ENCODE assay signal across 34 cellular contexts in genomic region chr19:3518231-3518630, GRCh38. TPM values are rescaled to one million over a fixed set of nuclear protein-coding genes. Genes with fewer than 3 reads are reported as not detected.
A peak's percentile ranks its signal among the peaks of the same experiment; 100 is the strongest.
DNase-seq lines count a peak whose midpoint lies in the region; ATAC-seq, FAIRE-seq and TF ChIP-seq lines count a peak whose summit lies in the region.
"Had no signal": no experiment of that assay in that cellular context is flagged by ENCODE, and none has a peak within 500 bp of the region (broad histone marks: within the 10 kb centered on the region; RNA-seq: fewer than 3 reads in every experiment).

No MANE protein-coding gene starts in this region.

- no peaks in the 10 kb centered on the region for H3K27me3 ChIP-seq in HepG2 (ENCODE audit: control insufficient read depth in 1 of 2, insufficient read depth in 2 of 2, low read length in 2 of 2)
- H3K27me3 ChIP-seq: ascending aorta, cardiac muscle cell, esophagus muscularis mucosa, uterus had no signal

- no peak overlapping the region for H3K9ac ChIP-seq in HepG2 (ENCODE audit: insufficient read depth, low read depth, low read length)

- peaks cover 35% of the 10 kb centered on the region; the same call in 1 of the 2 replicates for H4K20me1 ChIP-seq in HepG2 (ENCODE audit: insufficient read depth, low read length)

- H3K27ac Mint-ChIP-seq in T-helper 17 cell: peak overlapping the region; percentile 24
- H3K27ac Mint-ChIP-seq: activated CD8-positive, alpha-beta T cell treated with anti-CD3 and anti-CD28 coated beads for 36 hours; activated naive CD8-positive, alpha-beta T cell treated with anti-CD3 and anti-CD28 coated beads, Interleukin-2, amount 10 ng/mL, durations not matched to agents 7 days and 5 days; natural killer cell; stimulated activated naive CD8-positive, alpha-beta T cell treated with anti-CD3 and anti-CD28 coated beads, Interleukin-15, Interleukin-2, amounts not matched to agents 100 ng/mL and 50 ng/mL, for 24 hours had no signal

- 0 out of 2 replicates have a peak overlapping the region, but pooled peaks have one; percentile 52 for H3K27ac ChIP-seq in 22Rv1
- no peak overlapping the region for H3K27ac ChIP-seq in HepG2 (ENCODE audit: extremely low read length, insufficient read depth, low read length)
- H3K27ac ChIP-seq: A549, ascending aorta, cardiac muscle cell, coronary artery, esophagus muscularis mucosa, thoracic aorta, uterus had no signal

- peaks cover 2% of the 10 kb centered on the region for H3K36me3 Mint-ChIP-seq in T-helper 17 cell (ENCODE audit: low read depth)
- H3K36me3 Mint-ChIP-seq: natural killer cell had no signal

- H3K9me3 ChIP-seq in T-helper 17 cell (ENCODE audit: control insufficient read depth, low read length, poor library complexity, severe bottlenecking): no peaks in the 10 kb centered on the region
- no peaks in the 10 kb centered on the region for H3K9me3 ChIP-seq in HepG2 (ENCODE audit: low read length)
- H3K9me3 ChIP-seq: A549, ascending aorta, Caco-2, esophagus muscularis mucosa, thoracic aorta, uterus had no signal

- H2AFZ ChIP-seq in HepG2 (ENCODE audit: low read length): no peak overlapping the region

- TF ChIP-seq EP300 in HepG2 (IDR thresholded peaks at IDR 0.05; ENCODE audit: low read depth in 2 of 2, low read length in 2 of 2) (no peak), HepG2 (CRISPR knock-in tag; IDR thresholded peaks at IDR 0.05; ENCODE audit: borderline replicate concordance) (no peak)

- 98% methylated on average over 10 of the region's 10 CpGs for WGBS in HepG2 (ENCODE audit: low lambda C conversion rate)

- H3K4me1 ChIP-seq in HepG2 (ENCODE audit: insufficient read depth, low read length): peaks cover 15% of the 10 kb centered on the region
- H3K4me1 ChIP-seq: ascending aorta, Caco-2, uterus had no signal

- no peak overlapping the region for H3K4me3 ChIP-seq in HepG2 (replicated peaks in 1 of 3; ENCODE audit: insufficient read depth in 1 of 3, low read depth in 2 of 3, low read length in 3 of 3)
- H3K4me3 ChIP-seq: A549, ascending aorta, cardiac muscle cell, coronary artery, esophagus muscularis mucosa, thoracic aorta, uterus had no signal

- TF ChIP-seq CTCF in 22Rv1 (IDR thresholded peaks at IDR 0.05) (no peak), HepG2 (CRISPR knock-in tag; IDR thresholded peaks at IDR 0.05) (no peak), omental fat pad (IDR thresholded peaks at IDR 0.05) (no peak)

- TF ChIP-seq RAD21 in HepG2 (CRISPR knock-in tag; IDR thresholded peaks at IDR 0.05): no peak

- intact Hi-C loops in HepG2 (cut with micrococcal nuclease; ENCODE audit: unreplicated experiment): no loop called here

- CTCF ChIA-PET in HepG2 (lab: Yijun Ruan, JAX; ENCODE audit: low intra/inter-chr PET ratio, low total read pairs): no interaction called here

- no peak overlapping the region for H3K4me2 ChIP-seq in HepG2 (ENCODE audit: low read depth, low read length)

- H3K4me1 Mint-ChIP-seq in T-helper 17 cell: peaks cover 25% of the 10 kb centered on the region

- peaks cover 47% of the 10 kb centered on the region for H3K79me2 ChIP-seq in HepG2 (ENCODE audit: insufficient read depth, low read length)

- H3K36me3 ChIP-seq in HepG2 (replicated peaks in 1 of 2; ENCODE audit: control insufficient read depth in 1 of 2, insufficient read depth in 2 of 2, low read length in 2 of 2): peaks cover 13 to 29% of the 10 kb centered on the region in 2 experiments; a peak in 4 of 5 replicates
- H3K36me3 ChIP-seq: cardiac muscle cell, uterus had no signal

- BruUV-seq in HepG2 (replicated peaks; lab: Mats Ljungman, UMichigan): no TSS peak

- FAIRE-seq in HepG2 (lab: Jason Lieb, UNC): no peak
- FAIRE-seq: A549, frontal cortex had no signal

- POLR2A ChIA-PET in HepG2 (lab: Yijun Ruan, JAX): no interaction called here

- DNase-seq in ELF-1 (ENCODE audit: low read depth, low spot score): peak; percentile 47
- DNase-seq in T-helper 17 cell: no peak
- no peak for DNase-seq in HepG2 (ENCODE audit: low spot score)
- DNase-seq in NCI-H2107 (lab: John Stamatoyannopoulos, UW): no peak
- DNase-seq in NCI-H187 treated with DMSO at 0.1 percent for 48 hours (lab: John Stamatoyannopoulos, UW): no peak
- DNase-seq in omental fat pad (ENCODE audit: low spot score): no peak
- DNase-seq: activated CD8-positive, alpha-beta T cell treated with anti-CD3 and anti-CD28 coated beads for 36 hours; activated effector memory CD4-positive, alpha-beta T cell treated with anti-CD3 and anti-CD28 coated beads, Interleukin-2, amount 50 U/mL, for 16 hours; activated naive CD8-positive, alpha-beta T cell treated with anti-CD3 and anti-CD28 coated beads, Interleukin-2, amount 10 ng/mL, durations not matched to agents 7 days and 5 days; AML-193; Caco-2; effector memory CD8-positive, alpha-beta T cell; GF-D8; islet precursor cell; left ventricle myocardium superior; natural killer cell; NCI-H1694; NCI-H69; RPMI8226; T-helper 1 cell; uterus had no signal

- TF ChIP-seq POLR2A in HepG2 (IDR thresholded peaks at IDR 0.05; ENCODE audit: insufficient read depth in 1 of 2, low read depth in 2 of 2, low read length in 2 of 2): no peak

- ATAC-seq in T-helper 17 cell (no peak), HepG2 (no peak), omental fat pad (ENCODE audit: low FRiP score) (no peak), GM18858 (IDR thresholded peaks at IDR 0.05; ENCODE audit: unreplicated experiment) (no peak)
- ATAC-seq: A549; activated CD8-positive, alpha-beta T cell treated with anti-CD3 and anti-CD28 coated beads for 36 hours; effector memory CD8-positive, alpha-beta T cell; HCT116; left ventricle myocardium superior; natural killer cell had no signal

- no peak overlapping the region for H3K4me3 Mint-ChIP-seq in T-helper 17 cell
- H3K4me3 Mint-ChIP-seq: activated CD8-positive, alpha-beta T cell treated with anti-CD3 and anti-CD28 coated beads for 36 hours; activated naive CD8-positive, alpha-beta T cell treated with anti-CD3 and anti-CD28 coated beads, Interleukin-2, amount 10 ng/mL, durations not matched to agents 7 days and 5 days; effector memory CD8-positive, alpha-beta T cell; natural killer cell; stimulated activated naive CD8-positive, alpha-beta T cell treated with anti-CD3 and anti-CD28 coated beads, Interleukin-15, Interleukin-2, amounts not matched to agents 100 ng/mL and 50 ng/mL, for 24 hours had no signal

- H3K27me3 Mint-ChIP-seq in T-helper 17 cell: no peaks in the 10 kb centered on the region
- H3K27me3 Mint-ChIP-seq: activated CD8-positive, alpha-beta T cell treated with anti-CD3 and anti-CD28 coated beads for 36 hours; activated naive CD8-positive, alpha-beta T cell treated with anti-CD3 and anti-CD28 coated beads, Interleukin-2, amount 10 ng/mL, durations not matched to agents 7 days and 5 days; effector memory CD8-positive, alpha-beta T cell; stimulated activated naive CD8-positive, alpha-beta T cell treated with anti-CD3 and anti-CD28 coated beads, Interleukin-15, Interleukin-2, amounts not matched to agents 100 ng/mL and 50 ng/mL, for 24 hours had no signal

- in situ Hi-C loops in HepG2 (cut with HindIII; ENCODE audit: extremely low pct_ligation_motif_present, low pct_unique_long_range_greater_than_20kb): no loop called here

RNA-seq across cellular contexts. Expression of gene FZR1, which starts 12.1 kb away (rescaled TPM):
- total RNA-seq in T-helper 17 cell (10 to 100 TPM; 95.0 to 96.6 TPM), HepG2 (2016; rRNA removed; fragmentation: Illumina TruSeq; extraction: Trizol) (18.3 and 29.0 TPM in 2 replicates), omental fat pad (10 to 100 TPM; 10.0 to 33.1 (median 15.3) TPM)
- total RNA-seq in HepG2 (2016; cell fraction: cytosol; rRNA removed; fragmentation: Illumina TruSeq; extraction: Trizol; ENCODE audit: low read depth): 7.3 and 8.3 TPM in 2 replicates
- total RNA-seq in HepG2 (2016; cell fraction: insoluble cytoplasmic fraction; rRNA removed; fragmentation: Illumina TruSeq; extraction: Trizol): 14.2 and 28.7 TPM in 2 replicates
- 11.9 and 12.1 TPM in 2 replicates for total RNA-seq in HepG2 (2016; cell fraction: membrane; rRNA removed; fragmentation: Illumina TruSeq; extraction: Trizol)
- total RNA-seq in HepG2 (2016; cell fraction: nucleus; rRNA removed; fragmentation: Illumina TruSeq; extraction: Trizol): 13.9 and 16.7 TPM in 2 replicates
- polyA plus RNA-seq in HepG2 (2011; rRNA removed): 30.8 and 39.2 TPM in 2 replicates
- 14.2 and 18.0 TPM in 2 replicates for polyA plus RNA-seq in HepG2 (2011; cell fraction: cytosol; rRNA removed)
- polyA plus RNA-seq in HepG2 (2011; cell fraction: nucleus; rRNA removed): 95.9 and 102 TPM in 2 replicates
- polyA plus RNA-seq in HepG2 (2012): 24.3 and 37.8 TPM in 2 replicates
- 1.6 and 2.9 TPM in 2 replicates for polyA plus RNA-seq in HepG2 (2016; cell fraction: cytosol; fragmentation: Illumina TruSeq; extraction: Trizol; ENCODE audit: low read depth)
- polyA plus RNA-seq in HepG2 (2016; cell fraction: insoluble cytoplasmic fraction; fragmentation: Illumina TruSeq; extraction: Trizol; ENCODE audit: low read depth): 17.3 and 26.9 TPM in 2 replicates
- 6.0 and 6.7 TPM in 2 replicates for polyA plus RNA-seq in HepG2 (2016; cell fraction: membrane; fragmentation: Illumina TruSeq; extraction: Trizol; ENCODE audit: low read depth)
- polyA plus RNA-seq in HepG2 (2016; cell fraction: nucleus; fragmentation: Illumina TruSeq; extraction: Trizol; ENCODE audit: insufficient read depth, low read depth): 52.3 and 54.5 TPM in 2 replicates
- 18.4 and 43.6 TPM in 2 replicates for polyA minus RNA-seq in HepG2 (2011; rRNA and poly(A)+ RNA removed; ENCODE audit: low replicate concordance)
- polyA minus RNA-seq in HepG2 (2011; cell fraction: cytosol; rRNA and poly(A)+ RNA removed): 15.1 and 16.5 TPM in 2 replicates
- polyA minus RNA-seq in HepG2 (2011; cell fraction: nucleus; rRNA and poly(A)+ RNA removed): 17.9 and 24.6 TPM in 2 replicates

RNA-seq across cellular contexts. Expression of gene DOHH, which starts 17.8 kb away (rescaled TPM):
- total RNA-seq in T-helper 17 cell (1 to 10 TPM; 4.1 to 5.2 TPM), HepG2 (2016; rRNA removed; fragmentation: Illumina TruSeq; extraction: Trizol) (10.3 and 13.7 TPM in 2 replicates), omental fat pad (10 to 100 TPM; 11.7 to 28.1 (median 13.0) TPM)
- total RNA-seq in HepG2 (2016; cell fraction: cytosol; rRNA removed; fragmentation: Illumina TruSeq; extraction: Trizol; ENCODE audit: low read depth): 2.2 TPM in 2 replicates
- 10.1 and 13.2 TPM in 2 replicates for total RNA-seq in HepG2 (2016; cell fraction: insoluble cytoplasmic fraction; rRNA removed; fragmentation: Illumina TruSeq; extraction: Trizol)
- total RNA-seq in HepG2 (2016; cell fraction: membrane; rRNA removed; fragmentation: Illumina TruSeq; extraction: Trizol): 5.2 and 7.2 TPM in 2 replicates
- total RNA-seq in HepG2 (2016; cell fraction: nucleus; rRNA removed; fragmentation: Illumina TruSeq; extraction: Trizol): 5.0 and 6.8 TPM in 2 replicates
- polyA plus RNA-seq in HepG2 (2011; rRNA removed): 3.5 and 4.8 TPM in 2 replicates
- polyA plus RNA-seq in HepG2 (2011; cell fraction: cytosol; rRNA removed): 4.6 and 9.1 TPM in 2 replicates
- polyA plus RNA-seq in HepG2 (2011; cell fraction: nucleus; rRNA removed): 7.4 and 8.4 TPM in 2 replicates
- 4.7 and 7.0 TPM in 2 replicates for polyA plus RNA-seq in HepG2 (2012)
- 1.5 and 2.2 TPM in 2 replicates for polyA plus RNA-seq in HepG2 (2016; cell fraction: cytosol; fragmentation: Illumina TruSeq; extraction: Trizol; ENCODE audit: low read depth)
- polyA plus RNA-seq in HepG2 (2016; cell fraction: insoluble cytoplasmic fraction; fragmentation: Illumina TruSeq; extraction: Trizol; ENCODE audit: low read depth): 12.2 and 13.2 TPM in 2 replicates
- 3.7 and 4.3 TPM in 2 replicates for polyA plus RNA-seq in HepG2 (2016; cell fraction: membrane; fragmentation: Illumina TruSeq; extraction: Trizol; ENCODE audit: low read depth)
- 10.0 and 11.0 TPM in 2 replicates for polyA plus RNA-seq in HepG2 (2016; cell fraction: nucleus; fragmentation: Illumina TruSeq; extraction: Trizol; ENCODE audit: insufficient read depth, low read depth)
- 5.5 and 8.1 TPM in 2 replicates for polyA minus RNA-seq in HepG2 (2011; rRNA and poly(A)+ RNA removed; ENCODE audit: low replicate concordance)
- 4.5 and 6.8 TPM in 2 replicates for polyA minus RNA-seq in HepG2 (2011; cell fraction: cytosol; rRNA and poly(A)+ RNA removed)
- polyA minus RNA-seq in HepG2 (2011; cell fraction: nucleus; rRNA and poly(A)+ RNA removed): 3.5 and 5.0 TPM in 2 replicates

RNA-seq across cellular contexts. Expression of gene TEKTIP1, which starts 20.7 kb away (rescaled TPM):
- 1 to 10 TPM; 5.0 to 8.4 TPM for total RNA-seq in T-helper 17 cell
- not detected in 2 replicates for total RNA-seq in HepG2 (2016; rRNA removed; fragmentation: Illumina TruSeq; extraction: Trizol)
- not detected in 2 replicates for total RNA-seq in HepG2 (2016; cell fraction: cytosol; rRNA removed; fragmentation: Illumina TruSeq; extraction: Trizol; ENCODE audit: low read depth)
- not detected in 2 replicates for total RNA-seq in HepG2 (2016; cell fraction: insoluble cytoplasmic fraction; rRNA removed; fragmentation: Illumina TruSeq; extraction: Trizol)
- not detected in 2 replicates for total RNA-seq in HepG2 (2016; cell fraction: membrane; rRNA removed; fragmentation: Illumina TruSeq; extraction: Trizol)
- total RNA-seq in HepG2 (2016; cell fraction: nucleus; rRNA removed; fragmentation: Illumina TruSeq; extraction: Trizol): not detected in 2 replicates
- polyA plus RNA-seq in HepG2 (2011; rRNA removed): not detected in 2 replicates
- polyA plus RNA-seq in HepG2 (2011; cell fraction: cytosol; rRNA removed): not detected in 2 replicates
- 0.32 TPM in 1 of 2 replicates, not detected in the other for polyA plus RNA-seq in HepG2 (2011; cell fraction: nucleus; rRNA removed)
- 0.24 and 0.35 TPM in 2 replicates for polyA plus RNA-seq in HepG2 (2012)
- polyA plus RNA-seq in HepG2 (2016; cell fraction: cytosol; fragmentation: Illumina TruSeq; extraction: Trizol; ENCODE audit: low read depth): not detected in 2 replicates
- not detected in 2 replicates for polyA plus RNA-seq in HepG2 (2016; cell fraction: insoluble cytoplasmic fraction; fragmentation: Illumina TruSeq; extraction: Trizol; ENCODE audit: low read depth)
- polyA plus RNA-seq in HepG2 (2016; cell fraction: membrane; fragmentation: Illumina TruSeq; extraction: Trizol; ENCODE audit: low read depth): not detected in 2 replicates
- not detected in 2 replicates for polyA plus RNA-seq in HepG2 (2016; cell fraction: nucleus; fragmentation: Illumina TruSeq; extraction: Trizol; ENCODE audit: insufficient read depth, low read depth)
- not detected in 2 replicates for polyA minus RNA-seq in HepG2 (2011; rRNA and poly(A)+ RNA removed; ENCODE audit: low replicate concordance)
- polyA minus RNA-seq in HepG2 (2011; cell fraction: cytosol; rRNA and poly(A)+ RNA removed): not detected in 2 replicates
- not detected in 2 replicates for polyA minus RNA-seq in HepG2 (2011; cell fraction: nucleus; rRNA and poly(A)+ RNA removed)
- 1 to 10 TPM in 1 of 4 donors, not detected in 3; 1.4 TPM for total RNA-seq in omental fat pad
- total RNA-seq: ascending aorta, esophagus muscularis mucosa, osteoblast, skeletal muscle tissue, thoracic aorta had no signal
- polyA plus RNA-seq: A549 had no signal

RNA-seq across cellular contexts. Expression of gene SMIM44, which starts 35.0 kb away (rescaled TPM):
- total RNA-seq in T-helper 17 cell (not detected), HepG2 (2016; rRNA removed; fragmentation: Illumina TruSeq; extraction: Trizol) (not detected in 2 replicates), omental fat pad (not detected)
- total RNA-seq in HepG2 (2016; cell fraction: cytosol; rRNA removed; fragmentation: Illumina TruSeq; extraction: Trizol; ENCODE audit: low read depth): not detected in 2 replicates
- not detected in 2 replicates for total RNA-seq in HepG2 (2016; cell fraction: insoluble cytoplasmic fraction; rRNA removed; fragmentation: Illumina TruSeq; extraction: Trizol)
- total RNA-seq in HepG2 (2016; cell fraction: membrane; rRNA removed; fragmentation: Illumina TruSeq; extraction: Trizol): not detected in 2 replicates
- total RNA-seq in HepG2 (2016; cell fraction: nucleus; rRNA removed; fragmentation: Illumina TruSeq; extraction: Trizol): not detected in 2 replicates
- not detected in 2 replicates for polyA plus RNA-seq in HepG2 (2011; rRNA removed)
- not detected in 2 replicates for polyA plus RNA-seq in HepG2 (2011; cell fraction: cytosol; rRNA removed)
- polyA plus RNA-seq in HepG2 (2011; cell fraction: nucleus; rRNA removed): not detected in 2 replicates
- polyA plus RNA-seq in HepG2 (2012): not detected in 2 replicates
- not detected in 2 replicates for polyA plus RNA-seq in HepG2 (2016; cell fraction: cytosol; fragmentation: Illumina TruSeq; extraction: Trizol; ENCODE audit: low read depth)
- not detected in 2 replicates for polyA plus RNA-seq in HepG2 (2016; cell fraction: insoluble cytoplasmic fraction; fragmentation: Illumina TruSeq; extraction: Trizol; ENCODE audit: low read depth)
- not detected in 2 replicates for polyA plus RNA-seq in HepG2 (2016; cell fraction: membrane; fragmentation: Illumina TruSeq; extraction: Trizol; ENCODE audit: low read depth)
- polyA plus RNA-seq in HepG2 (2016; cell fraction: nucleus; fragmentation: Illumina TruSeq; extraction: Trizol; ENCODE audit: insufficient read depth, low read depth): not detected in 2 replicates
- polyA minus RNA-seq in HepG2 (2011; rRNA and poly(A)+ RNA removed; ENCODE audit: low replicate concordance): not detected in 2 replicates
- not detected in 2 replicates for polyA minus RNA-seq in HepG2 (2011; cell fraction: cytosol; rRNA and poly(A)+ RNA removed)
- not detected in 2 replicates for polyA minus RNA-seq in HepG2 (2011; cell fraction: nucleus; rRNA and poly(A)+ RNA removed)
- total RNA-seq: activated CD8-positive, alpha-beta T cell treated with anti-CD3 and anti-CD28 coated beads for 36 hours; activated naive CD8-positive, alpha-beta T cell treated with anti-CD3 and anti-CD28 coated beads, Interleukin-2, amount 10 ng/mL, durations not matched to agents 7 days and 5 days; ascending aorta; Caco-2; cardiac muscle cell; esophagus muscularis mucosa; frontal cortex; left ventricle myocardium superior; natural killer cell; osteoblast; skeletal muscle tissue; thoracic aorta; uterus had no signal
- polyA plus RNA-seq: A549, cardiac muscle cell had no signal

RNA-seq across cellular contexts. Expression of gene SMIM24, which starts 37.9 kb away (rescaled TPM):
- total RNA-seq in T-helper 17 cell: not detected
- 47.4 and 70.6 TPM in 2 replicates for total RNA-seq in HepG2 (2016; rRNA removed; fragmentation: Illumina TruSeq; extraction: Trizol)
- total RNA-seq in HepG2 (2016; cell fraction: cytosol; rRNA removed; fragmentation: Illumina TruSeq; extraction: Trizol; ENCODE audit: low read depth): 29.6 and 43.2 TPM in 2 replicates
- 47.9 and 76.1 TPM in 2 replicates for total RNA-seq in HepG2 (2016; cell fraction: insoluble cytoplasmic fraction; rRNA removed; fragmentation: Illumina TruSeq; extraction: Trizol)
- total RNA-seq in HepG2 (2016; cell fraction: membrane; rRNA removed; fragmentation: Illumina TruSeq; extraction: Trizol): 38.7 and 54.4 TPM in 2 replicates
- 42.5 and 49.4 TPM in 2 replicates for total RNA-seq in HepG2 (2016; cell fraction: nucleus; rRNA removed; fragmentation: Illumina TruSeq; extraction: Trizol)
- polyA plus RNA-seq in HepG2 (2011; rRNA removed): 9.0 and 11.2 TPM in 2 replicates
- polyA plus RNA-seq in HepG2 (2011; cell fraction: cytosol; rRNA removed): 9.6 and 9.7 TPM in 2 replicates
- polyA plus RNA-seq in HepG2 (2011; cell fraction: nucleus; rRNA removed): 3.7 and 4.5 TPM in 2 replicates
- 11.7 and 27.5 TPM in 2 replicates for polyA plus RNA-seq in HepG2 (2012)
- 59.2 and 77.1 TPM in 2 replicates for polyA plus RNA-seq in HepG2 (2016; cell fraction: cytosol; fragmentation: Illumina TruSeq; extraction: Trizol; ENCODE audit: low read depth)
- 77.8 and 93.1 TPM in 2 replicates for polyA plus RNA-seq in HepG2 (2016; cell fraction: insoluble cytoplasmic fraction; fragmentation: Illumina TruSeq; extraction: Trizol; ENCODE audit: low read depth)
- polyA plus RNA-seq in HepG2 (2016; cell fraction: membrane; fragmentation: Illumina TruSeq; extraction: Trizol; ENCODE audit: low read depth): 72.5 and 86.0 TPM in 2 replicates
- 132 and 146 TPM in 2 replicates for polyA plus RNA-seq in HepG2 (2016; cell fraction: nucleus; fragmentation: Illumina TruSeq; extraction: Trizol; ENCODE audit: insufficient read depth, low read depth)
- 0.51 and 3.8 TPM in 2 replicates for polyA minus RNA-seq in HepG2 (2011; rRNA and poly(A)+ RNA removed; ENCODE audit: low replicate concordance)
- 3.0 and 6.0 TPM in 2 replicates for polyA minus RNA-seq in HepG2 (2011; cell fraction: cytosol; rRNA and poly(A)+ RNA removed)
- 0.64 and 1.4 TPM in 2 replicates for polyA minus RNA-seq in HepG2 (2011; cell fraction: nucleus; rRNA and poly(A)+ RNA removed)
- total RNA-seq in omental fat pad: not detected
- total RNA-seq: ascending aorta, esophagus muscularis mucosa, frontal cortex, left ventricle myocardium superior, osteoblast, skeletal muscle tissue, thoracic aorta had no signal
